In genomic region chr14:63175531-63175930, GRCh38 we compare ENCODE assay signal across 1 cellular context.
TF ChIP-seq lines count a peak whose summit lies in the region.

No MANE protein-coding gene starts in this region.

TF ChIP-seq in endothelial cell of umbilical vein, 7 proteins besides CTCF, POLR2A, EP300 and RAD21 (continued from another document):
- no peak for TF ChIP-seq MAX (IDR thresholded peaks at IDR 0.05; ENCODE audit: insufficient read depth, insufficient read length)
TF ChIP-seq in endothelial cell of umbilical vein: peak in this region for 0.
